ENCODE assay signal across 26 cellular contexts in genomic region chr6:134928151-134928917, GRCh38. TPM values are rescaled to one million over a fixed set of nuclear protein-coding genes. Genes with fewer than 3 reads are reported as not detected.
A peak's percentile ranks its signal among the peaks of the same experiment; 100 is the strongest.
DNase-seq lines count a peak whose midpoint lies in the region; ATAC-seq, FAIRE-seq and TF ChIP-seq lines count a peak whose summit lies in the region.
"Had no signal": no experiment of that assay in that cellular context is flagged by ENCODE, and none has a peak within 500 bp of the region (broad histone marks: within the 10 kb centered on the region; RNA-seq: fewer than 3 reads in every experiment).

No MANE protein-coding gene starts in this region.

- DNase-seq in Right ventricle myocardium superior (no peak), cardiac septum (ENCODE audit: low spot score) (no peak), K562 (ENCODE audit: extremely low read depth in 1 of 4, low spot score in 3 of 4) (no peak), left ventricle myocardium superior (no peak), endodermal cell (no peak)
- DNase-seq: AML-193; CD4-positive, alpha-beta T cell; DMS53; GM23248; H7; Karpas-422; NCI-H1092 treated with DMSO at 0.1 percent for 48 hours; NCI-H146; NCI-H1930; NCI-H446 treated with DMSO at 0.1 percent for 48 hours; SIG-M5 had no signal

- H3K36me3 ChIP-seq in K562 (ENCODE audit: control insufficient read depth, insufficient read depth, low read length) (no peaks in the 10 kb centered on the region), parathyroid adenoma (ENCODE audit: control insufficient read depth, insufficient read depth, low read length) (no peaks in the 10 kb centered on the region), endodermal cell (ENCODE audit: control insufficient read depth, insufficient read depth, low read length) (no peaks in the 10 kb centered on the region)
- H3K36me3 ChIP-seq: BLaER1 treated with 17β-estradiol and CSF1 and Interleukin-3, amounts not matched to agents 10 nM and 100 nM had no signal

- H3K9me3 ChIP-seq in K562 (replicated peaks; ENCODE audit: control insufficient read depth, insufficient read depth, low read depth, low read length) (no peaks in the 10 kb centered on the region), parathyroid adenoma (ENCODE audit: control insufficient read depth, low read length) (no peaks in the 10 kb centered on the region), endodermal cell (ENCODE audit: control insufficient read depth, low read length) (no peaks in the 10 kb centered on the region)
- H3K9me3 ChIP-seq: A549; BLaER1 treated with 17β-estradiol and CSF1 and Interleukin-3, amounts not matched to agents 10 nM and 100 nM had no signal

- intact Hi-C loops in Right ventricle myocardium superior (cut with DNase I), result no loop called here
- intact Hi-C loops in cardiac septum (cut with DNase I), result no loop called here
- intact Hi-C loops in K562 (cut with micrococcal nuclease), result no loop called here
- intact Hi-C loops in left ventricle myocardium superior (cut with micrococcal nuclease), result no loop called here

- peaks cover 31% of the 10 kb centered on the region for H3K27me3 Mint-ChIP-seq in endodermal cell (ENCODE audit: insufficient read depth)
- H3K27me3 Mint-ChIP-seq: CD4-positive, alpha-beta T cell had no signal

- H3K4me2 ChIP-seq in K562 (ENCODE audit: insufficient read depth, low read length) (no peak overlapping the region), parathyroid adenoma (ENCODE audit: low read length) (no peak overlapping the region)
- H3K4me2 ChIP-seq: A549; BLaER1 treated with 17β-estradiol and CSF1 and Interleukin-3, amounts not matched to agents 10 nM and 100 nM had no signal

- POLR2A ChIA-PET in K562 (lab: Yijun Ruan, JAX), result interaction anchor here (1.1 kb wide), 1 partner anchor 10 kb away, joined by 4 read pairs; no protein-coding TSS in a partner anchor

- H3K9me3 Mint-ChIP-seq in endodermal cell, result no peaks in the 10 kb centered on the region
- H3K9me3 Mint-ChIP-seq: CD4-positive, alpha-beta T cell had no signal

- no peak for TF ChIP-seq POLR2A in K562 (conservative IDR thresholded peaks at IDR 0.05)

- FAIRE-seq in K562 (lab: Jason Lieb, UNC), result no peak
- FAIRE-seq: A549 had no signal

- H3K4me1 Mint-ChIP-seq in endodermal cell, result no peaks in the 10 kb centered on the region

- no peak overlapping the region for H3K27ac Mint-ChIP-seq in endodermal cell
- H3K27ac Mint-ChIP-seq: CD4-positive, alpha-beta T cell had no signal

- BruUV-seq in K562 (replicated peaks; lab: Mats Ljungman, UMichigan), result no TSS peak

- CTCF ChIA-PET in K562 (lab: Yijun Ruan, JAX; ENCODE audit: low intra/inter-chr PET ratio), result no interaction called here

- no peak for TF ChIP-seq RAD21 in K562 (CRISPR knock-in tag; conservative IDR thresholded peaks at IDR 0.05 in 1 of 2, IDR thresholded peaks at IDR 0.05 in 1 of 2)

- H3K4me3 ChIP-seq in K562 (no peak overlapping the region), parathyroid adenoma (ENCODE audit: low read depth, low read length) (no peak overlapping the region), endodermal cell (ENCODE audit: low read length) (no peak overlapping the region)
- H3K4me3 ChIP-seq: A549; BLaER1 treated with 17β-estradiol and CSF1 and Interleukin-3, amounts not matched to agents 10 nM and 100 nM; GM23248; SK-N-MC had no signal

- in situ Hi-C loops in K562 (cut with MboI), result no loop called here

- ATAC-seq in Right ventricle myocardium superior (ENCODE audit: poor library complexity), result peak; percentile 79
- ATAC-seq in K562, result no peak
- peak; percentile 74 for ATAC-seq in left ventricle myocardium superior
- no peak for ATAC-seq in GM18520 (IDR thresholded peaks at IDR 0.05; ENCODE audit: unreplicated experiment)
- ATAC-seq in HG03135 (IDR thresholded peaks at IDR 0.05; ENCODE audit: unreplicated experiment), result no peak
- ATAC-seq: A549, Panc1 had no signal

- no peaks in the 10 kb centered on the region for H3K4me1 ChIP-seq in K562 (replicated peaks in 1 of 2; ENCODE audit: control insufficient read depth in 2 of 2, insufficient read depth in 2 of 2, low read length in 2 of 2)
- H3K4me1 ChIP-seq in parathyroid adenoma, result peaks cover 26% of the 10 kb centered on the region
- H3K4me1 ChIP-seq in endodermal cell (ENCODE audit: control insufficient read depth, insufficient read depth, low read length), result no peaks in the 10 kb centered on the region
- H3K4me1 ChIP-seq: BLaER1 treated with 17β-estradiol and CSF1 and Interleukin-3, amounts not matched to agents 10 nM and 100 nM had no signal

- H3K9ac ChIP-seq in K562 (ENCODE audit: insufficient read depth in 1 of 2, low read depth in 2 of 2, low read length in 2 of 2) (no peak overlapping the region), parathyroid adenoma (no peak overlapping the region), endodermal cell (ENCODE audit: extremely low read depth, low read length, poor library complexity, severe bottlenecking) (no peak overlapping the region)
- H3K9ac ChIP-seq: BLaER1 treated with 17β-estradiol and CSF1 and Interleukin-3, amounts not matched to agents 10 nM and 100 nM; GM23248 had no signal

- peaks cover 20 to 23% of the 10 kb centered on the region in 2 experiments for H3K27me3 ChIP-seq in K562 (ENCODE audit: control insufficient read depth in 2 of 2, insufficient read depth in 2 of 2, low read length in 2 of 2)
- H3K27me3 ChIP-seq in parathyroid adenoma (ENCODE audit: control insufficient read depth, insufficient read depth, low read length), result no peaks in the 10 kb centered on the region
- peaks cover 25% of the 10 kb centered on the region for H3K27me3 ChIP-seq in endodermal cell (ENCODE audit: control insufficient read depth, insufficient read depth, low read length, poor library complexity, severe bottlenecking)
- H3K27me3 ChIP-seq: BLaER1 treated with 17β-estradiol and CSF1 and Interleukin-3, amounts not matched to agents 10 nM and 100 nM had no signal

- H3K27ac ChIP-seq in K562 (ENCODE audit: extremely low read depth, low read depth, low read length) (no peak overlapping the region), parathyroid adenoma (peak overlapping the region; percentile 60), endodermal cell (ENCODE audit: low read depth, low read length) (no peak overlapping the region)
- H3K27ac ChIP-seq: A549; BLaER1 treated with 17β-estradiol and CSF1 and Interleukin-3, amounts not matched to agents 10 nM and 100 nM; GM23248; RWPE1; SK-N-MC had no signal

- no peaks in the 10 kb centered on the region for H3K36me3 Mint-ChIP-seq in endodermal cell (ENCODE audit: low read depth)

- H3K79me2 ChIP-seq in K562 (ENCODE audit: control insufficient read depth, insufficient read depth, low read length) (no peaks in the 10 kb centered on the region), parathyroid adenoma (no peaks in the 10 kb centered on the region)

- H2AFZ ChIP-seq in K562 (ENCODE audit: low read depth, low read length) (no peak overlapping the region), parathyroid adenoma (peak overlapping the region; percentile 80)
- H2AFZ ChIP-seq: GM23248 had no signal

- H3K4me3 Mint-ChIP-seq in endodermal cell, result no peak overlapping the region
- H3K4me3 Mint-ChIP-seq: CD4-positive, alpha-beta T cell had no signal

- no peak for TF ChIP-seq EP300 in K562 (IDR thresholded peaks at IDR 0.05; ENCODE audit: low read length)

- 2% methylated on average over 6 of the region's 6 CpGs for WGBS in K562 (ENCODE audit: insufficient coverage, low coverage, missing lambda C conversion rate)
- 90 to 98% methylated on average over 6 of the region's 6 CpGs for WGBS in endodermal cell (ENCODE audit: insufficient coverage in 1 of 2, insufficient read length in 1 of 2), 2 experiments

- no peak for TF ChIP-seq CTCF in K562 (IDR thresholded peaks at IDR 0.05 in 2 of 3, conservative IDR thresholded peaks at IDR 0.05 in 1 of 3; ENCODE audit: insufficient read depth in 2 of 3, low read depth in 1 of 3, low read length in 3 of 3)
- TF ChIP-seq CTCF in parathyroid adenoma (IDR thresholded peaks at IDR 0.05), result no peak
- TF ChIP-seq CTCF in endodermal cell (conservative IDR thresholded peaks at IDR 0.05), result no peak

- H4K20me1 ChIP-seq in K562 (replicated peaks; ENCODE audit: control insufficient read depth, insufficient read depth, low read length), result no peaks in the 10 kb centered on the region
- H4K20me1 ChIP-seq: BLaER1 treated with 17β-estradiol and CSF1 and Interleukin-3, amounts not matched to agents 10 nM and 100 nM had no signal

- no peaks in the 10 kb centered on the region for H3K9me1 ChIP-seq in K562 (ENCODE audit: control insufficient read depth, insufficient read depth, low read length)

TF ChIP-seq in K562, 482 proteins besides CTCF, POLR2A, EP300 and RAD21 (continues in another document):
- no peak for TF ChIP-seq C11orf30 (IDR thresholded peaks at IDR 0.05; ENCODE audit: low read depth)

RNA-seq across cellular contexts. Expression of gene ALDH8A1, which starts 21.6 kb away (rescaled TPM):
- total RNA-seq in Right ventricle myocardium superior (0.19 TPM), cardiac septum (0.57 TPM), K562 (2014; rRNA removed) (0.04 and 0.05 TPM in 2 replicates), K562 (2014; rRNA removed; fragmentation: Illumina TruSeq; extraction: Trizol) (0.04 TPM in 1 of 2 replicates, not detected in the other), K562 (2015; rRNA removed; fragmentation: Illumina TruSeq; extraction: Trizol) (0.18 and 0.19 TPM in 2 replicates), K562 (2021) (0.16 and 0.18 TPM in 2 replicates), left ventricle myocardium superior (0.20 TPM), endodermal cell (not detected)
- total RNA-seq in K562 (2011; cell fraction: chromatin; rRNA removed; ENCODE audit: low replicate concordance), result 0.55 and 0.74 TPM in 2 replicates
- total RNA-seq in K562 (2011; cell fraction: nucleolus; rRNA removed), result not detected in 2 replicates
- 0.76 TPM in 1 of 2 replicates, not detected in the other for total RNA-seq in K562 (2011; cell fraction: nucleoplasm; rRNA removed)
- polyA plus RNA-seq in K562 (2011; rRNA removed) (0.03 and 0.08 TPM in 2 replicates), K562 (2014; fragmentation: Illumina TruSeq; extraction: Trizol) (0.08 TPM in 1 of 2 replicates, not detected in the other), K562 (2014; fragmentation: Nextera tagmentation; extraction: Ambion mirVana) (under 1 TPM in 1 of 2 experiments, not detected in 1; 0.03 TPM), K562 (2014; rRNA removed) (0.03 TPM in 2 replicates)
- 0.01 and 0.06 TPM in 2 replicates for polyA plus RNA-seq in K562 (2011; cell fraction: cytosol; rRNA removed)
- polyA plus RNA-seq in K562 (2011; cell fraction: nucleus; rRNA removed), result 0.21 TPM in 1 of 2 replicates, not detected in the other
- 0.04 and 0.05 TPM in 2 replicates for polyA plus RNA-seq in K562 (2012)
- polyA minus RNA-seq in K562 (2011; rRNA and poly(A)+ RNA removed), result 0.15 TPM in 1 of 2 replicates, not detected in the other
- not detected in 2 replicates for polyA minus RNA-seq in K562 (2011; cell fraction: cytosol; rRNA and poly(A)+ RNA removed)
- 0.78 TPM in 1 of 2 replicates, not detected in the other for polyA minus RNA-seq in K562 (2011; cell fraction: nucleus; rRNA and poly(A)+ RNA removed)
- polyA plus RNA-seq in endodermal cell (2013, experiment 1 of 2), result 0.68 TPM
- polyA plus RNA-seq in endodermal cell (2013, experiment 2 of 2), result 1.6 TPM
- total RNA-seq: Daoy, GM23248, OCI-LY7 had no signal
- polyA plus RNA-seq: GM23248 had no signal

Comparison
In these comparisons a context has a peak if more than half of its experiments do, and no peak if none do; other contexts are left out.
1. ATAC-seq: peak in Right ventricle myocardium superior (single experiment) and left ventricle myocardium superior (single experiment); none in K562 (single experiment), GM18520 (single experiment) and HG03135 (single experiment).